In the genomic region with DNA sequence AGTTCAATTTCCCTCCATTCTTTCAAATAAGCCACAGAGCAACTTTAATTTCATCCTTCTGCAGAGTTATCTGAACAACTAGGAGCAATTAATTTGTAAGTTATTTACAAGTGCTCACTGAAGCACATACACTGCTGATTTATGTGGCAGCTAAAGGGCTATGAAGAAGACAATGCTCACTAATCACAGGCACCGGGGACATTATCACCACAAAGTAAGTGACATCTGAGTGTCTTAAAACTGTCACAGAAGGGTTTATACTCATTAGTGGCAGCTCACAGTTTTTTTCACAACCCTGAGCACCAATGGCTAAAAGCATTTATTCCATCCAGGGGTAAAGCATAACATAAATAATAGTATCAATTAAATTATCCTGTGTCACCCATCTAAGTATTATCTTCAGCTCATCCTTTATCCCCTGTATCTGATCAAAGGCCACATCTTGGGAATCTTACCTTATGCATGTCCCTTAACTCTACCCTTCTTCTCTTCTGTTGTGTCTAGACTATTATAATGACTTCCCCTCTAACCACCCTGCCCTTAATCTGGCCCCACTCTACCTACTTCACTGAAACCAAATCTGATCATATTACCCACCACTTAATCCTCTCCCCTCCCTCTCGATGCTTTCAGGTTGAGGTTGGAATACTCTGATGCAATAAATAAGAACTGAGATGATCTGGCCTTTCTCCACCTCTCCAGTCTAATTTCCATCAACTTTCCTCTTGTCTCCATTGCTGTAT, we compare ENCODE assay signal across 17 cellular contexts.
A peak's percentile ranks its signal among the peaks of the same experiment; 100 is the strongest.
DNase-seq lines count a peak whose midpoint lies in the region; ATAC-seq and TF ChIP-seq lines count a peak whose summit lies in the region.
"Had no signal": no experiment of that assay in that cellular context is flagged by ENCODE, and none has a peak within 500 bp of the region (broad histone marks: within the 10 kb centered on the region; RNA-seq: fewer than 3 reads in every experiment).

No MANE protein-coding gene starts in this region.

- no peak overlapping the region for H3K4me2 ChIP-seq in mammary epithelial cell (ENCODE audit: insufficient read depth, low read depth, low read length)
- H3K4me2 ChIP-seq: A549 had no signal

- ATAC-seq in GM19351 (IDR thresholded peaks at IDR 0.05; ENCODE audit: unreplicated experiment) = no peak
- ATAC-seq: A549 had no signal

- H3K9me3 ChIP-seq in mammary epithelial cell (replicated peaks; ENCODE audit: insufficient read depth, low read length) = no peaks in the 10 kb centered on the region
- H3K9me3 ChIP-seq: A549, BE2C, HAP-1 had no signal

- H3K27ac ChIP-seq in mammary epithelial cell (ENCODE audit: insufficient read depth, low read depth, low read length) = no peak overlapping the region
- H3K27ac ChIP-seq: A549, C4-2B had no signal

- H3K4me1 ChIP-seq in mammary epithelial cell (ENCODE audit: insufficient read depth, low read length) = no peaks in the 10 kb centered on the region
- H3K4me1 ChIP-seq: A549, HAP-1 had no signal

- intact Hi-C loops in mammary epithelial cell (cut with micrococcal nuclease) = no loop called here

- H3K79me2 ChIP-seq in mammary epithelial cell (ENCODE audit: insufficient read depth, low read length) = no peaks in the 10 kb centered on the region

- peaks cover 44% of the 10 kb centered on the region for H3K4me1 Mint-ChIP-seq in nephron progenitor cell

- peaks cover 12% of the 10 kb centered on the region for H3K9me3 Mint-ChIP-seq in nephron progenitor cell

- no peak for TF ChIP-seq CTCF in nephron progenitor cell (IDR thresholded peaks at IDR 0.05)
- TF ChIP-seq CTCF in mammary epithelial cell (conservative IDR thresholded peaks at IDR 0.05 in 1 of 2, IDR thresholded peaks at IDR 0.05 in 1 of 2; ENCODE audit: extremely low read depth in 1 of 2, insufficient read depth in 1 of 2, low read depth in 1 of 2, low read length in 2 of 2) = no peak

- H3K4me3 Mint-ChIP-seq in nephron progenitor cell = peak overlapping the region; percentile 22
- H3K4me3 Mint-ChIP-seq: CD4-positive, alpha-beta memory T cell; HFFc6 had no signal

- H3K27ac Mint-ChIP-seq in nephron progenitor cell = peak overlapping the region; percentile 30
- H3K27ac Mint-ChIP-seq: HFFc6 had no signal

- CTCF ChIA-PET in mammary epithelial cell (lab: Charles Lee; ENCODE audit: low non-redundant PET) = no interaction called here

- in situ Hi-C loops in KBM-7 (cut with MboI; ENCODE audit: low pct_unique_long_range_greater_than_20kb, low sequenced_read_pairs) = no loop called here
- in situ Hi-C loops in mammary epithelial cell (cut with MboI; ENCODE audit: low sequenced_read_pairs in 2 of 2) = no loop called here

- dilution Hi-C loops in mammary epithelial cell (cut with HindIII; ENCODE audit: low sequenced_read_pairs) = no loop called here

- H3K4me3 ChIP-seq in mammary epithelial cell (replicated peaks in 1 of 3; ENCODE audit: insufficient read depth in 1 of 3, low read depth in 2 of 3, low read length in 3 of 3) = no peak overlapping the region
- H3K4me3 ChIP-seq: A549, HAP-1 had no signal

- peaks cover 14% of the 10 kb centered on the region for H3K36me3 Mint-ChIP-seq in nephron progenitor cell (ENCODE audit: low read depth)
- H3K36me3 Mint-ChIP-seq: CD4-positive, alpha-beta memory T cell had no signal

- no peaks in the 10 kb centered on the region for H3K27me3 Mint-ChIP-seq in nephron progenitor cell (ENCODE audit: low read depth, poor library complexity)
- H3K27me3 Mint-ChIP-seq: CD4-positive, alpha-beta memory T cell had no signal

- no peaks in the 10 kb centered on the region for H3K36me3 ChIP-seq in mammary epithelial cell (ENCODE audit: insufficient read depth, low read length)
- H3K36me3 ChIP-seq: BE2C, HAP-1 had no signal

- H3K9ac ChIP-seq in mammary epithelial cell (ENCODE audit: insufficient read depth, low read length) = no peak overlapping the region

- H4K20me1 ChIP-seq in mammary epithelial cell (ENCODE audit: insufficient read depth, low read length) = no peaks in the 10 kb centered on the region

- no peak overlapping the region for H2AFZ ChIP-seq in mammary epithelial cell (ENCODE audit: low read depth, low read length)

- peak; percentile 20 for DNase-seq in D341Med (ENCODE audit: low spot score)
- peak; percentile 2 for DNase-seq in KBM-7
- DNase-seq in NCI-H82 (lab: John Stamatoyannopoulos, UW) = peak; percentile 96
- peak; percentile 19 for DNase-seq in nephron progenitor cell
- DNase-seq in mammary epithelial cell = no peak
- DNase-seq in putamen (ENCODE audit: low spot score) = no peak
- DNase-seq in stimulated activated CD4-positive, alpha-beta T cell treated with anti-CD3 and anti-CD28 coated beads, Interleukin-4, amount 100 ng/mL, for 1 hour = no peak
- DNase-seq: BE2C; CD4-positive, alpha-beta memory T cell; DMS153; DMS79 treated with DMSO at 0.1 percent for 48 hours; EL; HFFc6 had no signal

- no TSS peak for BruUV-seq in mammary epithelial cell (replicated peaks; lab: Mats Ljungman, UMichigan)

- WGBS in mammary epithelial cell (ENCODE audit: low coverage, missing lambda C conversion rate) = 46% methylated on average over 2 of the region's 2 CpGs

- H3K27me3 ChIP-seq in mammary epithelial cell (ENCODE audit: insufficient read depth, low read length) = no peaks in the 10 kb centered on the region
- H3K27me3 ChIP-seq: BE2C had no signal

Comparison
In these comparisons a context has a peak if more than half of its experiments do, and no peak if none do; other contexts are left out.
1. DNase-seq: peak in D341Med (single experiment), KBM-7 (single experiment), NCI-H82 (single experiment) and nephron progenitor cell (single experiment); none in mammary epithelial cell (single experiment), putamen (single experiment) and stimulated activated CD4-positive, alpha-beta T cell treated with anti-CD3 and anti-CD28 coated beads, Interleukin-4, amount 100 ng/mL, for 1 hour (single experiment).